Comparison of ENCODE assay signal across 26 cellular contexts in the genomic region with DNA sequence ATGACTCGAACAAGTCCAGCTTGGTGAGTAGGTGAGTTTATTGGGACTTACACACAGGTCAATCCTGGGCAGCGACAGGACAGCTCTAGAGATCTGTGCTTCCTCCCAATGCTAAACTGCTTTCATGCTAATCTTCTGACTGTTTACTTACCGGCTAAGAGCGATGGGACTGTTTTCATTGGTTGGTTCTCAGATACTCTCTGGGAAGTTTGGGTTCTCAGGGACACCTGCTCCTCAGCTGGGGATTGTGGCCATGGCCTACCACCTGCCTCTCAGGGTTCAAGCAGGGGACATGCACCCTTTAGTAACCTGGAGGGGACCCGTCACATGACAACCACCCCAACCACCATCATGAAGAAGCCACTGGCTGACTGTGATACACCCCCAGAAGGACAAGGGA. TPM values are rescaled to one million over a fixed set of nuclear protein-coding genes. Genes with fewer than 3 reads are reported as not detected.
DNase-seq lines count a peak whose midpoint lies in the region; ATAC-seq and TF ChIP-seq lines count a peak whose summit lies in the region.
"Had no signal": no experiment of that assay in that cellular context is flagged by ENCODE, and none has a peak within 500 bp of the region (broad histone marks: within the 10 kb centered on the region; RNA-seq: fewer than 3 reads in every experiment).

No MANE protein-coding gene starts in this region.

- ATAC-seq in central memory CD8-positive, alpha-beta T cell (replicated peaks; ENCODE audit: extremely low read depth, poor library complexity, severe bottlenecking), result no peak
- ATAC-seq in sciatic nerve, result peak; percentile 10
- ATAC-seq in left lung, result no peak
- ATAC-seq in right cardiac atrium, result no peak
- ATAC-seq: Panc1 had no signal

- no peak overlapping the region for H3K27ac ChIP-seq in left lung
- no peak overlapping the region for H3K27ac ChIP-seq in right cardiac atrium (ENCODE audit: low read length)
- H3K27ac ChIP-seq: KMS-11, RWPE1 had no signal

- H3K27me3 ChIP-seq in left lung (no peaks in the 10 kb centered on the region), right cardiac atrium (ENCODE audit: control insufficient read depth, insufficient read depth) (no peaks in the 10 kb centered on the region)

- H3K27ac Mint-ChIP-seq in central memory CD8-positive, alpha-beta T cell (ENCODE audit: low read depth), result peak overlapping the region; percentile 26
- H3K27ac Mint-ChIP-seq: IgD-negative memory B cell had no signal

- H3K9me3 ChIP-seq in left lung (no peaks in the 10 kb centered on the region), right cardiac atrium (ENCODE audit: control insufficient read depth, low read length) (no peaks in the 10 kb centered on the region)

- no peak overlapping the region for H3K4me3 Mint-ChIP-seq in central memory CD8-positive, alpha-beta T cell
- H3K4me3 Mint-ChIP-seq: IgD-negative memory B cell had no signal

- no peak for TF ChIP-seq CTCF in left lung (IDR thresholded peaks at IDR 0.05)

- intact Hi-C loops in sciatic nerve (cut with DNase I), result no loop called here
- intact Hi-C loops in left lung (cut with DNase I), result no loop called here
- intact Hi-C loops in right cardiac atrium (cut with DNase I), result no loop called here

- H3K36me3 ChIP-seq in left lung, result peaks cover 0 to 61% of the 10 kb centered on the region in 2 donors

- peaks cover 25% of the 10 kb centered on the region for H3K36me3 Mint-ChIP-seq in central memory CD8-positive, alpha-beta T cell (ENCODE audit: insufficient read depth)

- WGBS in right cardiac atrium, result 92% methylated on average over 5 of the region's 5 CpGs

- H3K4me3 ChIP-seq in left lung (no peak overlapping the region), right cardiac atrium (ENCODE audit: low read length) (no peak overlapping the region)

- peak; percentile 58 for DNase-seq in activated CD8-positive, alpha-beta memory T cell treated with anti-CD3 and anti-CD28 coated beads for 24 hours
- no peak for DNase-seq in activated CD8-positive, alpha-beta memory T cell treated with anti-CD3 and anti-CD28 coated beads, Interleukin-2, amount 50 U/mL, for 48 hours
- DNase-seq in NCI-H510A (lab: John Stamatoyannopoulos, UW) (peak; percentile 55), sciatic nerve (ENCODE audit: low spot score) (no peak), left lung (no peak), right cardiac atrium (no peak)
- DNase-seq in central memory CD8-positive, alpha-beta T cell (ENCODE audit: low spot score in 2 of 2), result no peak
- DNase-seq in activated T-cell treated with anti-CD3 and anti-CD28 coated beads, Interleukin-2, amount 50 U/mL, for 48 hours, result no peak
- DNase-seq: Calu3, DMS79 treated with DMSO at 0.1 percent for 48 hours, GF-D8, GOT3, HCEC 1CT, NCI-H1092, NCI-H1417 treated with DMSO at 0.1 percent for 48 hours, NCI-H187, NCI-H2081 treated with DMSO at 0.1 percent for 48 hours, NCI-H526, SHP77 had no signal

- H3K4me1 ChIP-seq in left lung, result peaks cover 0 to 4% of the 10 kb centered on the region in 2 donors
- no peaks in the 10 kb centered on the region for H3K4me1 ChIP-seq in right cardiac atrium (ENCODE audit: control insufficient read depth, insufficient read depth, low read length)

- peaks cover 15% of the 10 kb centered on the region for H3K4me1 Mint-ChIP-seq in central memory CD8-positive, alpha-beta T cell

- no peaks in the 10 kb centered on the region for H3K9me3 Mint-ChIP-seq in central memory CD8-positive, alpha-beta T cell
- H3K9me3 Mint-ChIP-seq: IgD-negative memory B cell had no signal

- no peaks in the 10 kb centered on the region for H3K27me3 Mint-ChIP-seq in central memory CD8-positive, alpha-beta T cell
- H3K27me3 Mint-ChIP-seq: IgD-negative memory B cell had no signal

RNA-seq across cellular contexts. Expression of a gene that starts 13.1 kb away (rescaled TPM):
- 65.8 TPM for total RNA-seq in sciatic nerve
- total RNA-seq in left lung, result 10 to 100 TPM; 51.3 to 63.0 TPM
- 10 to 100 TPM; 39.9 to 54.8 (median 42.9) TPM for total RNA-seq in right cardiac atrium
- polyA plus RNA-seq in right cardiac atrium, result 29.1 TPM

RNA-seq across cellular contexts. Expression of a gene that starts 24.6 kb away (rescaled TPM):
- total RNA-seq in sciatic nerve (9.8 TPM), left lung (10 to 100 TPM in 1 of 2 donors, 1 to 10 TPM in 1; 8.5 to 12.8 TPM), right cardiac atrium (1 to 10 TPM in 3 of 4 donors, not detected in 1; 3.1 to 7.4 (median 7.2) TPM)
- 3.8 TPM for polyA plus RNA-seq in right cardiac atrium
- total RNA-seq: A172, OCI-LY7, SK-MEL-5 had no signal
- polyA plus RNA-seq: IgD-negative memory B cell had no signal

RNA-seq across cellular contexts. Expression of a gene that starts 26.7 kb away (rescaled TPM):
- total RNA-seq in sciatic nerve (35.3 TPM), left lung (100 to 1,000 TPM in 1 of 2 donors, 10 to 100 TPM in 1; 89.4 to 109 TPM), right cardiac atrium (10 to 100 TPM; 14.0 to 29.8 (median 16.9) TPM)
- 13.6 TPM for polyA plus RNA-seq in right cardiac atrium

Comparison
In these comparisons a context has a peak if more than half of its experiments do, and no peak if none do; other contexts are left out.
1. DNase-seq: peak in activated CD8-positive, alpha-beta memory T cell treated with anti-CD3 and anti-CD28 coated beads for 24 hours (single experiment) and NCI-H510A (single experiment); none in activated CD8-positive, alpha-beta memory T cell treated with anti-CD3 and anti-CD28 coated beads, Interleukin-2, amount 50 U/mL, for 48 hours (single experiment), central memory CD8-positive, alpha-beta T cell (0 of 2), sciatic nerve (single experiment), activated T-cell treated with anti-CD3 and anti-CD28 coated beads, Interleukin-2, amount 50 U/mL, for 48 hours (0 of 2), left lung (0 of 2) and right cardiac atrium (0 of 3).